ENCODE assay signal across 19 cellular contexts in the genomic region with DNA sequence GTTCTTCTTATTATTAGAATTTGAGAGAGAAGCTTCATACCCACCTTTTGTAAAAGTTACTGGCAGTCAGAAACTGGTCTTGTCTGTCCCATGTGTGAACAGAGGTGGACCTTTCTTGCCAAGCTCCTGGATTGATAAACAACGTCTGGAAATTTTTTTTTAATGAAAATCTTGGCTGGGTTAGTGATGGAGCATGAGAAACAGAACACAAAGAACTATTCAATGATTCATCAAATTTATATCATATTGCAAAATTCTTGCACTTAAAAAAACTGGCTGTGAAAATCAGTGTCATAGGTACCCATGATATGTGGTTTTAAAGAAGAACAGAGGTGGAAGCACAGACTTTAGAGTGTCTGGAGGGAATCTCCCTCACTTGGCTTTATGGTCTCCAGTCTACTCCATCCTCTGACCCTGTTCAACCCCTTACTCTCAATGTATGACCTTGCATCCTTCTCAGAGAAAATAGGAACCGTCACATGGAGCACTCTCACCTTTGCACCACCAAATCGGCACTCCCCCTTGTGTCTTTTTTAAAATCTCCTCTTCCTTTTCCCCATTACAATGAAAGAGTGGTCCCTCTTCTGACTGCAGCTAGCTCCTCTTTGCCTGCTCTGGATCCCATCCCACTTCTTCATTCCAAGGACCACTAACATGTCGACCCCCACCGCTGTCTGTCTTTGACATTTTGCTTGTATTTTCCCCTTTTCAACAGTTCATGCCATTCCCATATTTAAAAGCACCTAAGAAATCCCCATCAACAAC. TPM values are rescaled to one million over a fixed set of nuclear protein-coding genes. Genes with fewer than 3 reads are reported as not detected.
DNase-seq lines count a peak whose midpoint lies in the region; ATAC-seq and TF ChIP-seq lines count a peak whose summit lies in the region.
"Had no signal": no experiment of that assay in that cellular context is flagged by ENCODE, and none has a peak within 500 bp of the region (broad histone marks: within the 10 kb centered on the region; RNA-seq: fewer than 3 reads in every experiment).

No MANE protein-coding gene starts in this region.

- peaks cover 34% of the 10 kb centered on the region for H3K4me1 ChIP-seq in adipocyte (ENCODE audit: control insufficient read depth, insufficient read depth, low read length)
- no peaks in the 10 kb centered on the region for H3K4me1 ChIP-seq in gastrocnemius medialis
- H3K4me1 ChIP-seq: colonic mucosa had no signal

- H3K36me3 ChIP-seq in adipocyte (ENCODE audit: control insufficient read depth, insufficient read depth, low read length, severe bottlenecking) = no peaks in the 10 kb centered on the region
- no peaks in the 10 kb centered on the region for H3K36me3 ChIP-seq in gastrocnemius medialis
- H3K36me3 ChIP-seq: colonic mucosa had no signal

- TF ChIP-seq POLR2A in gastrocnemius medialis (IDR thresholded peaks at IDR 0.05) = no peak

- peak overlapping the region; percentile 82 for H3K9ac ChIP-seq in adipocyte (ENCODE audit: low read length)

- H3K27ac ChIP-seq in gastrocnemius medialis = peak overlapping the region; percentile 62 to 69 (median 66)
- H3K27ac ChIP-seq: colonic mucosa, SK-N-MC had no signal

- H3K36me3 Mint-ChIP-seq in endothelial cell (ENCODE audit: low read depth, unreplicated experiment) = peaks cover 11% of the 10 kb centered on the region

- H3K4me3 Mint-ChIP-seq in endothelial cell (ENCODE audit: unreplicated experiment) = no peak overlapping the region
- H3K4me3 Mint-ChIP-seq: activated CD4-positive, alpha-beta memory T cell treated with anti-CD3 and anti-CD28 coated beads, Interleukin-2, amount 10 ng/mL, durations not matched to agents 7 days and 5 days; activated T-helper 1 cell treated with anti-CD3 and anti-CD28 coated beads, Interleukin-12 subunit alpha, Interleukin-12 subunit beta, Interleukin-2, Interleukin-4 antibody, amounts not matched to agents 30 ng/mL and 10 ng/mL and 1 ng/mL, durations not matched to agents 14 hours and 24 hours and 36 hours had no signal

- TF ChIP-seq CTCF in gastrocnemius medialis (IDR thresholded peaks at IDR 0.05 in 4 of 5, conservative IDR thresholded peaks at IDR 0.05 in 1 of 5) (no peak), endothelial cell (IDR thresholded peaks at IDR 0.05; ENCODE audit: unreplicated experiment) (no peak)

- no peaks in the 10 kb centered on the region for H3K4me1 Mint-ChIP-seq in endothelial cell (ENCODE audit: unreplicated experiment)
- H3K4me1 Mint-ChIP-seq: activated CD4-positive, alpha-beta memory T cell treated with anti-CD3 and anti-CD28 coated beads, Interleukin-2, amount 10 ng/mL, durations not matched to agents 7 days and 5 days had no signal

- no peaks in the 10 kb centered on the region for H3K27me3 Mint-ChIP-seq in endothelial cell (ENCODE audit: unreplicated experiment)
- H3K27me3 Mint-ChIP-seq: activated CD4-positive, alpha-beta memory T cell treated with anti-CD3 and anti-CD28 coated beads, Interleukin-2, amount 10 ng/mL, durations not matched to agents 7 days and 5 days had no signal

- H3K9me3 ChIP-seq in adipocyte (ENCODE audit: control insufficient read depth, low read length) (peaks cover 32% of the 10 kb centered on the region), gastrocnemius medialis (peaks cover 0 to 5% (median 4%) of the 10 kb centered on the region in 3 donors)
- H3K9me3 ChIP-seq: colonic mucosa had no signal

- H3K4me3 ChIP-seq in adipocyte (ENCODE audit: low read length) (peak overlapping the region; percentile 46), gastrocnemius medialis (no peak overlapping the region)
- H3K4me3 ChIP-seq: colonic mucosa, lung, SK-N-MC had no signal

- peak; percentile 61 for DNase-seq in AG08395 (ENCODE audit: low spot score)
- peak; percentile 72 for DNase-seq in adipocyte (ENCODE audit: low read depth)
- DNase-seq in fibroblast of the conjunctiva (ENCODE audit: low read depth) = peak; percentile 75
- DNase-seq in gastrocnemius medialis = no peak
- DNase-seq in endothelial cell (ENCODE audit: low spot score) = no peak
- DNase-seq: ACHN; activated CD4-positive, alpha-beta memory T cell treated with anti-CD3 and anti-CD28 coated beads, Interleukin-2, amount 10 ng/mL, durations not matched to agents 7 days and 5 days; colonic mucosa; COR-L47; GDM1; KBM-7; NCI-H1436; NCI-H345 had no signal

- in situ Hi-C loops in gastrocnemius medialis (cut with MboI; ENCODE audit: low sequenced_read_pairs in 4 of 4) = no loop called here

- H3K27me3 ChIP-seq in adipocyte (replicated peaks; ENCODE audit: control insufficient read depth, insufficient read depth, low read length) = no peaks in the 10 kb centered on the region
- H3K27me3 ChIP-seq in gastrocnemius medialis = no peaks in the 10 kb centered on the region
- H3K27me3 ChIP-seq: colonic mucosa had no signal

- peaks cover 5% of the 10 kb centered on the region for H3K9me3 Mint-ChIP-seq in endothelial cell (ENCODE audit: unreplicated experiment)

- intact Hi-C loops in gastrocnemius medialis (cut with DNase I; ENCODE audit: low total_unique reads) = no loop called here

- no peak overlapping the region for H3K27ac Mint-ChIP-seq in endothelial cell (ENCODE audit: unreplicated experiment)
- H3K27ac Mint-ChIP-seq: activated CD4-positive, alpha-beta memory T cell treated with anti-CD3 and anti-CD28 coated beads, Interleukin-2, amount 10 ng/mL, durations not matched to agents 7 days and 5 days; activated T-helper 1 cell treated with anti-CD3 and anti-CD28 coated beads, Interleukin-12 subunit alpha, Interleukin-12 subunit beta, Interleukin-2, Interleukin-4 antibody, amounts not matched to agents 30 ng/mL and 10 ng/mL and 1 ng/mL, durations not matched to agents 14 hours and 24 hours and 36 hours had no signal

- ATAC-seq in gastrocnemius medialis (peak; percentile 71 to 76), HG03460 (IDR thresholded peaks at IDR 0.05; ENCODE audit: unreplicated experiment) (no peak), GM19328 (IDR thresholded peaks at IDR 0.05; ENCODE audit: unreplicated experiment) (no peak), GM19395 (IDR thresholded peaks at IDR 0.05; ENCODE audit: unreplicated experiment) (no peak)

RNA-seq across cellular contexts. Expression of a gene that starts 58.2 kb away (rescaled TPM):
- total RNA-seq in gastrocnemius medialis = 100 to 1,000 TPM; 353 to 709 (median 642) TPM
- 97.1 TPM for total RNA-seq in endothelial cell (ENCODE audit: unreplicated experiment)

Comparison
In these comparisons a context has a peak if more than half of its experiments do, and no peak if none do; other contexts are left out.
1. DNase-seq: peak in AG08395 (single experiment), adipocyte (single experiment) and fibroblast of the conjunctiva (single experiment); none in gastrocnemius medialis (0 of 2) and endothelial cell (single experiment).
2. ATAC-seq: peak in gastrocnemius medialis (2 of 2); none in HG03460 (single experiment), GM19328 (single experiment) and GM19395 (single experiment).